Comparison of ENCODE assay signal across 8 cellular contexts in genomic region chr9:91151014-91151740, GRCh38.
DNase-seq lines count a peak whose midpoint lies in the region; ATAC-seq lines count a peak whose summit lies in the region.

No MANE protein-coding gene starts in this region.

- ATAC-seq in HG02840 (IDR thresholded peaks at IDR 0.05; ENCODE audit: low FRiP score, unreplicated experiment), result peak; percentile 77
- no peak for ATAC-seq in left ventricle myocardium superior

- DNase-seq in activated gamma-delta T cell treated with Interleukin-2 at 50 U/mL for 16 hours (peak; percentile 26), activated gamma-delta T cell (lab: John Stamatoyannopoulos, UW) (no peak), RPMI7951 (ENCODE audit: low read depth) (peak; percentile 98), fibroblast of the conjunctiva (ENCODE audit: low read depth) (peak; percentile 77), NCI-H1436 treated with DMSO at 0.1 percent for 48 hours (lab: John Stamatoyannopoulos, UW) (no peak), left ventricle myocardium superior (no peak)
- DNase-seq in effector CD4-positive, alpha-beta T cell, result no peak

- intact Hi-C loops in left ventricle myocardium superior (cut with micrococcal nuclease), result no loop called here

Comparison
In these comparisons a context has a peak if more than half of its experiments do, and no peak if none do; other contexts are left out.
1. DNase-seq: peak in activated gamma-delta T cell treated with Interleukin-2 at 50 U/mL for 16 hours (single experiment), RPMI7951 (single experiment) and fibroblast of the conjunctiva (single experiment); none in activated gamma-delta T cell (single experiment), effector CD4-positive, alpha-beta T cell (single experiment), NCI-H1436 treated with DMSO at 0.1 percent for 48 hours (single experiment) and left ventricle myocardium superior (single experiment).